9 cellular contexts compared by ENCODE assay signal in the genomic region with DNA sequence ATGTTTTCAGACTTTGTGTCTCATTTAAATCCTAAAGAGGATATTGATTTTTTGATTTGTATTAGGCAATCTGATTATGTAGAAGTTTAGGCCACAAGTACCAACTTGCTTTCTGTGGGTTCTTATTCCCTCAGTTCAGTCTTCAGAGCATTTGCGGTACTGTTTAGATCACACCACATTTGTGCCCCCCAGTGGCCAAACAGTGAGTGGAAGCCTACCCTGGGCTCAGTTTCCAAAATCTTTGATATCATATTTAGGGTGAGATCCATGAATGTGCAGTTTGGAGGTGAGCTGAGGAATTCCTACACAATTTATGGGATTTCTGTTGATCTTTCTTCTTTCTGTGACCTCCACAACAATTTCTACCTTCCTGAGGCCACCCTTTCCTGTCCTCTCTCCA.
DNase-seq lines count a peak whose midpoint lies in the region; ATAC-seq and TF ChIP-seq lines count a peak whose summit lies in the region.
"Had no signal": no experiment of that assay in that cellular context is flagged by ENCODE, and none has a peak within 500 bp of the region (broad histone marks: within the 10 kb centered on the region; RNA-seq: fewer than 3 reads in every experiment).

No MANE protein-coding gene starts in this region.

- H3K4me1 ChIP-seq in colonic mucosa, result no peaks in the 10 kb centered on the region

- ATAC-seq in GM19351 (IDR thresholded peaks at IDR 0.05; ENCODE audit: unreplicated experiment), result peak; percentile 73
- ATAC-seq in GM19324 (IDR thresholded peaks at IDR 0.05; ENCODE audit: low FRiP score, unreplicated experiment), result no peak

- no peaks in the 10 kb centered on the region for H3K36me3 Mint-ChIP-seq in activated T-helper 1 cell treated with anti-CD3 and anti-CD28 coated beads, Interleukin-12 subunit alpha, Interleukin-12 subunit beta, Interleukin-2, Interleukin-4 antibody, amounts not matched to agents 30 ng/mL and 10 ng/mL and 1 ng/mL, durations not matched to agents 14 hours and 24 hours and 36 hours (ENCODE audit: low read depth)

- no peak overlapping the region for H3K27ac ChIP-seq in colonic mucosa

- TF ChIP-seq CTCF in LNCaP clone FGC (IDR thresholded peaks at IDR 0.05; ENCODE audit: control insufficient read depth, extremely low read depth, insufficient read depth) (0 out of 2 replicates have a peak, but pooled peaks have one; percentile 11), fibroblast of villous mesenchyme (IDR thresholded peaks at IDR 0.05; ENCODE audit: insufficient read depth, low read depth, low read length) (peak; percentile 11), colonic mucosa (IDR thresholded peaks at IDR 0.05) (no peak)

- H3K27me3 ChIP-seq in colonic mucosa, result no peaks in the 10 kb centered on the region

- H3K27ac Mint-ChIP-seq in activated T-helper 1 cell treated with anti-CD3 and anti-CD28 coated beads, Interleukin-12 subunit alpha, Interleukin-12 subunit beta, Interleukin-2, Interleukin-4 antibody, amounts not matched to agents 30 ng/mL and 10 ng/mL and 1 ng/mL, durations not matched to agents 14 hours and 24 hours and 36 hours, result no peak overlapping the region

- H3K4me3 ChIP-seq in LNCaP clone FGC (ENCODE audit: low read depth, low read length) (no peak overlapping the region), fibroblast of villous mesenchyme (ENCODE audit: low read depth, low read length) (no peak overlapping the region), colonic mucosa (no peak overlapping the region)

- H3K36me3 ChIP-seq in colonic mucosa, result no peaks in the 10 kb centered on the region

- intact Hi-C loops in activated T-helper 1 cell treated with anti-CD3 and anti-CD28 coated beads, Interleukin-12 subunit alpha, Interleukin-12 subunit beta, Interleukin-2, Interleukin-4 antibody, amounts not matched to agents 30 ng/mL and 10 ng/mL and 1 ng/mL, durations not matched to agents 14 hours and 24 hours and 36 hours (cut with micrococcal nuclease), result loop anchor here (1.0 kb wide), 1 partner anchor 492 kb away; no protein-coding TSS in a partner anchor
- intact Hi-C loops in colonic mucosa (cut with DNase I), result no loop called here

- no peak overlapping the region for H3K9ac ChIP-seq in colonic mucosa (ENCODE audit: low read depth in 2 of 2, low read length in 2 of 2)

- no peak overlapping the region for H3K4me3 Mint-ChIP-seq in activated T-helper 1 cell treated with anti-CD3 and anti-CD28 coated beads, Interleukin-12 subunit alpha, Interleukin-12 subunit beta, Interleukin-2, Interleukin-4 antibody, amounts not matched to agents 30 ng/mL and 10 ng/mL and 1 ng/mL, durations not matched to agents 14 hours and 24 hours and 36 hours

- H3K27me3 Mint-ChIP-seq in activated T-helper 1 cell treated with anti-CD3 and anti-CD28 coated beads, Interleukin-12 subunit alpha, Interleukin-12 subunit beta, Interleukin-2, Interleukin-4 antibody, amounts not matched to agents 30 ng/mL and 10 ng/mL and 1 ng/mL, durations not matched to agents 14 hours and 24 hours and 36 hours (ENCODE audit: insufficient read depth), result no peaks in the 10 kb centered on the region

- no peaks in the 10 kb centered on the region for H3K9me3 Mint-ChIP-seq in activated T-helper 1 cell treated with anti-CD3 and anti-CD28 coated beads, Interleukin-12 subunit alpha, Interleukin-12 subunit beta, Interleukin-2, Interleukin-4 antibody, amounts not matched to agents 30 ng/mL and 10 ng/mL and 1 ng/mL, durations not matched to agents 14 hours and 24 hours and 36 hours

- H3K9me3 ChIP-seq in colonic mucosa, result no peaks in the 10 kb centered on the region

- H3K4me1 Mint-ChIP-seq in activated T-helper 1 cell treated with anti-CD3 and anti-CD28 coated beads, Interleukin-12 subunit alpha, Interleukin-12 subunit beta, Interleukin-2, Interleukin-4 antibody, amounts not matched to agents 30 ng/mL and 10 ng/mL and 1 ng/mL, durations not matched to agents 14 hours and 24 hours and 36 hours (ENCODE audit: low read depth), result no peaks in the 10 kb centered on the region

- DNase-seq in ELR (ENCODE audit: low read depth) (peak; percentile 1), LNCaP clone FGC (ENCODE audit: low read depth) (no peak), fibroblast of villous mesenchyme (ENCODE audit: low read depth) (no peak), anterior cingulate cortex (lab: John Stamatoyannopoulos, UW) (no peak), colonic mucosa (no peak)
- DNase-seq in activated T-helper 1 cell treated with anti-CD3 and anti-CD28 coated beads, Interleukin-12 subunit alpha, Interleukin-12 subunit beta, Interleukin-2, Interleukin-4 antibody, amounts not matched to agents 30 ng/mL and 10 ng/mL and 1 ng/mL, durations not matched to agents 14 hours and 24 hours and 36 hours (ENCODE audit: low spot score), result no peak
- DNase-seq: NCI-H1930 had no signal
